Comparison of ENCODE assay signal across 8 cellular contexts in genomic region chr17:75288359-75288758, GRCh38.
DNase-seq lines count a peak whose midpoint lies in the region; TF ChIP-seq lines count a peak whose summit lies in the region.

No MANE protein-coding gene starts in this region.

- no peak for TF ChIP-seq CTCF in GM12865 (IDR thresholded peaks at IDR 0.05; ENCODE audit: insufficient read depth, low read depth, low read length, missing control alignments)
- no peak for TF ChIP-seq CTCF in fibroblast of mammary gland (conservative IDR thresholded peaks at IDR 0.05; ENCODE audit: control insufficient read depth, insufficient read depth, low read depth, low read length)
- TF ChIP-seq CTCF in retinal pigment epithelial cell (conservative IDR thresholded peaks at IDR 0.05; ENCODE audit: low read depth, low read length) = no peak

- DNase-seq in GM12865 (ENCODE audit: low read depth) = no peak
- DNase-seq in SK-N-MC (ENCODE audit: low read depth, low spot score) = no peak
- DNase-seq in fibroblast of mammary gland (ENCODE audit: low read depth) = no peak
- DNase-seq in retinal pigment epithelial cell (ENCODE audit: low read depth) = no peak
- DNase-seq in NCI-H146 (lab: John Stamatoyannopoulos, UW) = no peak
- no peak for DNase-seq in DMS53 treated with DMSO at 0.1 percent for 48 hours (lab: John Stamatoyannopoulos, UW; ENCODE audit: unreplicated experiment)
- no peak for DNase-seq in NCI-H187 treated with DMSO at 0.1 percent for 48 hours (lab: John Stamatoyannopoulos, UW)
- DNase-seq in iPS-NIHi11 (ENCODE audit: low spot score) = no peak

- peak overlapping the region; percentile 96 for H3K4me3 ChIP-seq in GM12865 (ENCODE audit: low read depth, low read length)
- H3K4me3 ChIP-seq in SK-N-MC = peak overlapping the region; percentile 94
- peak overlapping the region; percentile 89 for H3K4me3 ChIP-seq in fibroblast of mammary gland (ENCODE audit: control insufficient read depth, low read depth, low read length)
- H3K4me3 ChIP-seq in retinal pigment epithelial cell (ENCODE audit: low read length) = peak overlapping the region; percentile 90

- no peaks in the 10 kb centered on the region for H3K9me3 ChIP-seq in SK-N-MC (ENCODE audit: low read depth, low read length)

- no peak overlapping the region for H3K27ac ChIP-seq in SK-N-MC

- H3K9ac ChIP-seq in SK-N-MC (ENCODE audit: insufficient read length) = peak overlapping the region; percentile 89

- H3K36me3 ChIP-seq in SK-N-MC (ENCODE audit: insufficient read depth, low read length) = no peaks in the 10 kb centered on the region; the same call in 1 of the 2 replicates
